8 cellular contexts compared by ENCODE assay signal in the genomic region with DNA sequence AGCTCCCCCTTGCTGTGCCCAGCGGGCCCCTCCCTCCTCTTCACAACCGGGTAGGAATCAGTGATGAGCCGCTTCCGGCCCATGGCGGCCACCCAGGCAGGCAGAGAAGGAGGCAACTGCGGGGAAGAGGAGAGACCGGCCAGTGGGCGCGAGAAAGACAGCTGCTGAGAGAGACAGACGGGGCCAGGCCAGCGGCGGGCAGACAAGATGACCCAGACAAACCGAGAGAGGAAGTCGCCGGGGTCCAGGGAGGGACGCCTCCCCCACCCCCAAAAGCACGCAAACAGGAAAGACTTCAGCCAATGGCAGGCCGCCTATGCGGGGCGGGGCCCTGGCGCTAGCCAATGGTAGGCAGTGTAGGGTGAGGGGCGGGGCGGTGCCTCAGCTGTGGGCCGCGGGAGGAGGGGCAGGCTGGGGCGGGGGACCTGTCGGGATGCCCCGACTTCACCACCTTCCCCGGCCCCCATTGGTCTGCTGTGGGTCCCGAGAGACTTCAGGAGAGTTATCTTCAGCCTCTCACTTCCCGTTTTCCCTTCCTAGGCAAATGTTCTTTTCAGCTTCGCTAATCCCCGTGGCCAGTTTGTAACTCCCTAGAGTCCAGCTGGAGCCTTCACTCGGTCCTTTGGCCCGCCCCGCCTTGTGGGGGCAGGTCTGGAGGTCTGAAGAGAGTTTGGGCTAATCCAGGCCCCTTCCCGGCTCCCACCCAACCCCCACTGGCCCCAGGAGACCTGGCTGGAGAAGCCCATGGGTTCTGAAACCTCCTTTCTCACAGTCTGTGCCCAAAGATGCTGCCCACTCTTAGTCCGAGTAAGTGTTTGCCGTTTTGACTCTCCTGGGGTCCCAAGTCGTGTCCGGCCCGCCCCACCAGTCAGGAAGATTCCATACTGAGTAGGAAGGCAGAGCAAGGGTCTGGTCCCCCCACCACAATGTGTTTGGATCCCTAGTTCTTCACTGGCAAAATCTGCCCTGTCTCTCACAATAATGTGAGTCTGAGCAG. TPM values are rescaled to one million over a fixed set of nuclear protein-coding genes. Genes with fewer than 3 reads are reported as not detected.
DNase-seq lines count a peak whose midpoint lies in the region; ATAC-seq and TF ChIP-seq lines count a peak whose summit lies in the region.

TSS of gene POLD4 (minus strand) at position 230 of the 997 bp plus-strand sequence. CDS start at position 83, 147 bp downstream.

- peaks cover 8% of the 10 kb centered on the region for H3K36me3 Mint-ChIP-seq in activated CD4-positive, alpha-beta T cell treated with anti-CD3 and anti-CD28 coated beads, Interleukin-2, amount 10 ng/mL, durations not matched to agents 7 days and 5 days (ENCODE audit: low read depth)

- TF ChIP-seq CTCF in coronary artery (IDR thresholded peaks at IDR 0.05): no peak

- H3K4me1 Mint-ChIP-seq in activated CD4-positive, alpha-beta T cell treated with anti-CD3 and anti-CD28 coated beads, Interleukin-2, amount 10 ng/mL, durations not matched to agents 7 days and 5 days: peaks cover 36% of the 10 kb centered on the region

- H3K27ac Mint-ChIP-seq in activated CD4-positive, alpha-beta T cell treated with anti-CD3 and anti-CD28 coated beads, Interleukin-2, amount 10 ng/mL, durations not matched to agents 7 days and 5 days: peak within 1 kb of the TSS; percentile 99

- ATAC-seq in GM19372 (IDR thresholded peaks at IDR 0.05; ENCODE audit: low read depth, unreplicated experiment): peak; percentile 87
- ATAC-seq in HG03521 (IDR thresholded peaks at IDR 0.05; ENCODE audit: unreplicated experiment): peak; percentile 83
- peak; percentile 84 for ATAC-seq in left lobe of liver

- POLR2A ChIA-PET in activated CD4-positive, alpha-beta T cell treated with anti-CD3 and anti-CD28 coated beads, Interleukin-2, amount 10 ng/mL, durations not matched to agents 7 days and 5 days (lab: Charles Lee): interaction anchor here (0.6 to 1.1 kb wide), 3 partner anchors 43 to 273 kb away, joined by 3 to 5 read pairs (median 4); no protein-coding TSS in a partner anchor

- peaks cover 9% of the 10 kb centered on the region for H3K27me3 Mint-ChIP-seq in activated CD4-positive, alpha-beta T cell treated with anti-CD3 and anti-CD28 coated beads, Interleukin-2, amount 10 ng/mL, durations not matched to agents 7 days and 5 days

- DNase-seq in C1 segment of cervical spinal cord (lab: John Stamatoyannopoulos, UW) (peak; percentile 66 to 99 (median 95)), NCI-H69 (lab: John Stamatoyannopoulos, UW) (peak; percentile 97), coronary artery (ENCODE audit: low spot score) (peak; percentile 99), left lobe of liver (ENCODE audit: low spot score) (peak; percentile 99)
- peak; percentile 97 for DNase-seq in activated CD4-positive, alpha-beta T cell treated with anti-CD3 and anti-CD28 coated beads, Interleukin-2, amount 10 ng/mL, durations not matched to agents 7 days and 5 days
- peak; percentile 97 to 98 for DNase-seq in stimulated activated CD4-positive, alpha-beta T cell treated with anti-CD3 and anti-CD28 coated beads, Interleukin-2, amount 100 ng/mL, for 24 hours

- CTCF ChIA-PET in activated CD4-positive, alpha-beta T cell treated with anti-CD3 and anti-CD28 coated beads, Interleukin-2, amount 10 ng/mL, durations not matched to agents 7 days and 5 days (lab: Charles Lee): interaction anchor here (0.7 to 30.3 kb wide), 12 partner anchors 8 to 121 kb away, joined by 3 to 841 read pairs (median 4); partner anchors contain the start of genes CLCF1, PPP1CA, RAD9A and TBC1D10C

- H3K4me3 ChIP-seq in coronary artery: peak within 1 kb of the TSS; percentile 81

- no peaks in the 10 kb centered on the region for H3K9me3 Mint-ChIP-seq in activated CD4-positive, alpha-beta T cell treated with anti-CD3 and anti-CD28 coated beads, Interleukin-2, amount 10 ng/mL, durations not matched to agents 7 days and 5 days

- peak within 1 kb of the TSS; percentile 89 for H3K4me3 Mint-ChIP-seq in activated CD4-positive, alpha-beta T cell treated with anti-CD3 and anti-CD28 coated beads, Interleukin-2, amount 10 ng/mL, durations not matched to agents 7 days and 5 days

- peak within 1 kb of the TSS; percentile 95 to 96 for H3K27ac ChIP-seq in coronary artery

RNA-seq across cellular contexts. Expression of gene POLD4, which starts in this region (rescaled TPM):
- 10 to 100 TPM; 52.7 to 53.7 TPM for total RNA-seq in activated CD4-positive, alpha-beta T cell treated with anti-CD3 and anti-CD28 coated beads, Interleukin-2, amount 10 ng/mL, durations not matched to agents 7 days and 5 days
- 96.6 TPM for total RNA-seq in left lobe of liver

Comparison
In these comparisons a context has a peak if more than half of its experiments do, and no peak if none do; other contexts are left out.
1. Peak in every context shown above with its lines: DNase-seq, ATAC-seq, H3K4me3 ChIP-seq and H3K27ac ChIP-seq.